Comparison of ENCODE assay signal across 1 cellular context in genomic region chr11:69770525-69770924, GRCh38.
TF ChIP-seq lines count a peak whose summit lies in the region.

No MANE protein-coding gene starts in this region.

TF ChIP-seq in HCT116, 20 proteins besides CTCF, POLR2A, EP300 and RAD21 (continued from another document):
- no peak for TF ChIP-seq ZBTB33 (IDR thresholded peaks at IDR 0.05; ENCODE audit: extremely low read depth, insufficient replicate concordance, low read length)
- no peak for TF ChIP-seq CBX3 (IDR thresholded peaks at IDR 0.05; ENCODE audit: low read depth)
- no peak for TF ChIP-seq EZH2 (IDR thresholded peaks at IDR 0.05)
- no peak for TF ChIP-seq SP1 (IDR thresholded peaks at IDR 0.05; ENCODE audit: low read depth)
- TF ChIP-seq YY1 (IDR thresholded peaks at IDR 0.05; ENCODE audit: extremely low read depth, insufficient replicate concordance, low read depth, low read length) = no peak
- no peak for TF ChIP-seq TCF7L2 (IDR thresholded peaks at IDR 0.05; ENCODE audit: borderline replicate concordance, extremely low read depth, insufficient read depth, insufficient read length)
- no peak for TF ChIP-seq EZH2phosphoT487 (IDR thresholded peaks at IDR 0.05; ENCODE audit: borderline replicate concordance)
- TF ChIP-seq ATF3 (IDR thresholded peaks at IDR 0.05) = no peak
- no peak for TF ChIP-seq EGR1 (IDR thresholded peaks at IDR 0.05; ENCODE audit: low read depth)
- no peak for TF ChIP-seq POLR2AphosphoS5 (IDR thresholded peaks at IDR 0.05; ENCODE audit: low read depth, low read length)
- TF ChIP-seq JUND (IDR thresholded peaks at IDR 0.05) = no peak
- TF ChIP-seq ZFX (IDR thresholded peaks at IDR 0.05) = no peak
